Comparison of ENCODE assay signal across 8 cellular contexts in genomic region chr17:48636177-48637018, GRCh38. TPM values are rescaled to one million over a fixed set of nuclear protein-coding genes. Genes with fewer than 3 reads are reported as not detected.
DNase-seq lines count a peak whose midpoint lies in the region; ATAC-seq and TF ChIP-seq lines count a peak whose summit lies in the region.

No MANE protein-coding gene starts in this region.

- DNase-seq in COLO829 (ENCODE audit: low spot score) (peak; percentile 78), OCI-LY7 (ENCODE audit: low spot score) (peak; percentile 80), heart left ventricle (peak in 4 of 5 donors; percentile 33 to 58 (median 54)), spleen (peak; percentile 84), posterior vena cava (ENCODE audit: low spot score) (no peak)
- DNase-seq in activated T-helper 2 cell treated with anti-CD3 and anti-CD28 coated beads, Interferon-gamma antibody, Interleukin-2, Interleukin-4, amounts not matched to agents 10 μg/mL and 5 μg/mL and 100 μg/mL, durations not matched to agents 14 hours and 24 hours and 36 hours (ENCODE audit: low spot score) = peak; percentile 63

- 3 to 4% (median 4%) methylated on average over 25 to 39 of the region's 39 CpGs for WGBS in heart left ventricle, 4 donors
- WGBS in spleen, 5 donors = 4 to 11% (median 7%) methylated on average over 28 to 39 of the region's 39 CpGs

- H2AFZ ChIP-seq in OCI-LY7 (ENCODE audit: low read length) = no peak overlapping the region

- peaks cover 91% of the 10 kb centered on the region for H3K27me3 Mint-ChIP-seq in activated T-helper 2 cell treated with anti-CD3 and anti-CD28 coated beads, Interferon-gamma antibody, Interleukin-2, Interleukin-4, amounts not matched to agents 10 μg/mL and 5 μg/mL and 100 μg/mL, durations not matched to agents 14 hours and 24 hours and 36 hours (ENCODE audit: low read depth)

- no peaks in the 10 kb centered on the region for H3K79me2 ChIP-seq in OCI-LY7 (ENCODE audit: insufficient read depth, low read depth, low read length)

- CTCF ChIA-PET in OCI-LY7 (lab: Charles Lee; ENCODE audit: unreplicated experiment) = interaction anchor here (0.6 to 1.0 kb wide), 2 partner anchors 13 to 31 kb away, joined by 3 read pairs; partner anchors contain the start of gene HOXB6

- no TSS peak for BruUV-seq in OCI-LY7 (replicated peaks; lab: Mats Ljungman, UMichigan)

- no peaks in the 10 kb centered on the region for H4K20me1 ChIP-seq in OCI-LY7 (ENCODE audit: insufficient read depth, low read length)

- TF ChIP-seq POLR2A in heart left ventricle (IDR thresholded peaks at IDR 0.05) (no peak), spleen (IDR thresholded peaks at IDR 0.05) (no peak)

- H3K4me2 ChIP-seq in OCI-LY7 (ENCODE audit: low read length) = no peak overlapping the region

- H3K27me3 ChIP-seq in heart left ventricle (peaks cover 78 to 100% (median 97%) of the 10 kb centered on the region in 9 donors), spleen (replicated peaks in 1 of 7) (peaks cover 20 to 100% (median 97%) of the 10 kb centered on the region in 7 donors)

- no peaks in the 10 kb centered on the region for H3K9me3 Mint-ChIP-seq in activated T-helper 2 cell treated with anti-CD3 and anti-CD28 coated beads, Interferon-gamma antibody, Interleukin-2, Interleukin-4, amounts not matched to agents 10 μg/mL and 5 μg/mL and 100 μg/mL, durations not matched to agents 14 hours and 24 hours and 36 hours

- ATAC-seq in HG02852 (IDR thresholded peaks at IDR 0.05; ENCODE audit: unreplicated experiment) (peak; percentile 50), heart left ventricle (peak in 2 of 4 donors; percentile 59 to 60), HG03039 (IDR thresholded peaks at IDR 0.05; ENCODE audit: unreplicated experiment) (no peak)

- H3K9me3 ChIP-seq in OCI-LY7 (ENCODE audit: low read length) (no peaks in the 10 kb centered on the region), heart left ventricle (no peaks in the 10 kb centered on the region), spleen (no peaks in the 10 kb centered on the region)

- no peaks in the 10 kb centered on the region for H3K9me2 ChIP-seq in OCI-LY7 (ENCODE audit: insufficient read depth, low read length)

- TF ChIP-seq CTCF in OCI-LY7 (conservative IDR thresholded peaks at IDR 0.05; ENCODE audit: low read length) (peak; percentile 82), heart left ventricle (IDR thresholded peaks at IDR 0.05) (peak; percentile 15 to 55 (median 32)), spleen (IDR thresholded peaks at IDR 0.05 in 8 of 11, conservative IDR thresholded peaks at IDR 0.05 in 3 of 11) (peak in 5 of 11 experiments; percentile 50 to 65 (median 53))

- POLR2A ChIA-PET in OCI-LY7 (lab: Charles Lee) = interaction anchor here (0.6 kb wide), 2 partner anchors 357 to 1661 kb away, joined by 3 read pairs; no protein-coding TSS in a partner anchor

- H3K27ac Mint-ChIP-seq in activated T-helper 2 cell treated with anti-CD3 and anti-CD28 coated beads, Interferon-gamma antibody, Interleukin-2, Interleukin-4, amounts not matched to agents 10 μg/mL and 5 μg/mL and 100 μg/mL, durations not matched to agents 14 hours and 24 hours and 36 hours = no peak overlapping the region

- H3K36me3 ChIP-seq in OCI-LY7 (ENCODE audit: insufficient read depth, low read length) (no peaks in the 10 kb centered on the region), heart left ventricle (no peaks in the 10 kb centered on the region), spleen (no peaks in the 10 kb centered on the region)

- H3K27ac ChIP-seq in OCI-LY7 (ENCODE audit: low read depth, low read length, poor library complexity, severe bottlenecking) (no peak overlapping the region), heart left ventricle (no peak overlapping the region), spleen (no peak overlapping the region)

- no peak overlapping the region for H3K4me3 ChIP-seq in OCI-LY7 (ENCODE audit: low read depth, low read length, poor library complexity, severe bottlenecking)
- no peak overlapping the region for H3K4me3 ChIP-seq in heart left ventricle
- H3K4me3 ChIP-seq in spleen = peak overlapping the region in 1 of 8 donors; percentile 13

- no peak overlapping the region for H3K4me3 Mint-ChIP-seq in activated T-helper 2 cell treated with anti-CD3 and anti-CD28 coated beads, Interferon-gamma antibody, Interleukin-2, Interleukin-4, amounts not matched to agents 10 μg/mL and 5 μg/mL and 100 μg/mL, durations not matched to agents 14 hours and 24 hours and 36 hours (ENCODE audit: low read depth)

- H3K36me3 Mint-ChIP-seq in activated T-helper 2 cell treated with anti-CD3 and anti-CD28 coated beads, Interferon-gamma antibody, Interleukin-2, Interleukin-4, amounts not matched to agents 10 μg/mL and 5 μg/mL and 100 μg/mL, durations not matched to agents 14 hours and 24 hours and 36 hours (ENCODE audit: low read depth) = no peaks in the 10 kb centered on the region

- intact Hi-C loops in OCI-LY7 (cut with micrococcal nuclease; ENCODE audit: unreplicated experiment) (no loop called here), heart left ventricle (cut with DNase I) (no loop called here), spleen (cut with DNase I; ENCODE audit: low total_unique reads) (no loop called here), posterior vena cava (cut with DNase I) (no loop called here)
- intact Hi-C loops in activated T-helper 2 cell treated with anti-CD3 and anti-CD28 coated beads, Interferon-gamma antibody, Interleukin-2, Interleukin-4, amounts not matched to agents 10 μg/mL and 5 μg/mL and 100 μg/mL, durations not matched to agents 14 hours and 24 hours and 36 hours (cut with micrococcal nuclease) = no loop called here

- no peaks in the 10 kb centered on the region for H3K4me1 ChIP-seq in OCI-LY7 (ENCODE audit: insufficient read depth, low read length, poor library complexity, severe bottlenecking)
- peaks cover 0 to 14% (median 2%) of the 10 kb centered on the region in 12 donors for H3K4me1 ChIP-seq in heart left ventricle
- peaks cover 3 to 25% (median 7%) of the 10 kb centered on the region in 6 donors for H3K4me1 ChIP-seq in spleen

- peaks cover 8% of the 10 kb centered on the region for H3K4me1 Mint-ChIP-seq in activated T-helper 2 cell treated with anti-CD3 and anti-CD28 coated beads, Interferon-gamma antibody, Interleukin-2, Interleukin-4, amounts not matched to agents 10 μg/mL and 5 μg/mL and 100 μg/mL, durations not matched to agents 14 hours and 24 hours and 36 hours (ENCODE audit: low read depth)

RNA-seq across cellular contexts. Expression of gene HOXB9, which starts 10.2 kb away (rescaled TPM):
- total RNA-seq in OCI-LY7 (2014; rRNA removed; shearing (Covaris generic)) = not detected in 2 replicates
- total RNA-seq in OCI-LY7 (2022) = not detected in 2 replicates
- 0.16 TPM in 2 replicates for total RNA-seq in activated T-helper 2 cell treated with anti-CD3 and anti-CD28 coated beads, Interferon-gamma antibody, Interleukin-2, Interleukin-4, amounts not matched to agents 10 μg/mL and 5 μg/mL and 100 μg/mL, durations not matched to agents 14 hours and 24 hours and 36 hours
- total RNA-seq in heart left ventricle = not detected
- not detected for polyA plus RNA-seq in heart left ventricle
- under 1 TPM in 2 of 7 donors, not detected in 5; 0.30 to 0.42 TPM for total RNA-seq in spleen
- under 1 TPM; 0.10 to 0.50 (median 0.50) TPM for polyA plus RNA-seq in spleen
- total RNA-seq in posterior vena cava = under 1 TPM in 1 of 2 donors, not detected in 1; 0.24 TPM

RNA-seq across cellular contexts. Expression of gene HOXB8, which starts 21.3 kb away (rescaled TPM):
- total RNA-seq in OCI-LY7 (2014; rRNA removed; shearing (Covaris generic)) = not detected in 2 replicates
- not detected in 2 replicates for total RNA-seq in OCI-LY7 (2022)
- not detected in 2 replicates for total RNA-seq in activated T-helper 2 cell treated with anti-CD3 and anti-CD28 coated beads, Interferon-gamma antibody, Interleukin-2, Interleukin-4, amounts not matched to agents 10 μg/mL and 5 μg/mL and 100 μg/mL, durations not matched to agents 14 hours and 24 hours and 36 hours
- total RNA-seq in heart left ventricle = not detected
- not detected for polyA plus RNA-seq in heart left ventricle
- total RNA-seq in spleen = not detected
- polyA plus RNA-seq in spleen = under 1 TPM in 2 of 3 donors, not detected in 1; 0.07 to 0.14 TPM
- total RNA-seq in posterior vena cava = under 1 TPM; 0.19 to 0.93 TPM

RNA-seq across cellular contexts. Expression of gene HOXB7, which starts 25.6 kb away (rescaled TPM):
- 6.3 and 9.2 TPM in 2 replicates for total RNA-seq in OCI-LY7 (2014; rRNA removed; shearing (Covaris generic))
- total RNA-seq in OCI-LY7 (2022) = 16.3 and 17.0 TPM in 2 replicates
- total RNA-seq in activated T-helper 2 cell treated with anti-CD3 and anti-CD28 coated beads, Interferon-gamma antibody, Interleukin-2, Interleukin-4, amounts not matched to agents 10 μg/mL and 5 μg/mL and 100 μg/mL, durations not matched to agents 14 hours and 24 hours and 36 hours = 0.39 and 0.64 TPM in 2 replicates
- total RNA-seq in heart left ventricle = under 1 TPM in 4 of 9 donors, not detected in 5; 0.25 to 0.88 (median 0.55) TPM
- under 1 TPM; 0.12 to 0.46 TPM for polyA plus RNA-seq in heart left ventricle
- 1 to 10 TPM; 1.3 to 3.5 (median 2.7) TPM for total RNA-seq in spleen
- 1 to 10 TPM; 3.2 to 7.5 (median 3.3) TPM for polyA plus RNA-seq in spleen
- total RNA-seq in posterior vena cava = 10 to 100 TPM in 1 of 2 donors, 1 to 10 TPM in 1; 8.0 to 11.1 TPM

RNA-seq across cellular contexts. Expression of gene HOXB6, which starts 31.6 kb away (rescaled TPM):
- total RNA-seq in OCI-LY7 (2014; rRNA removed; shearing (Covaris generic)) = 0.41 TPM in 1 of 2 replicates, not detected in the other
- not detected in 2 replicates for total RNA-seq in OCI-LY7 (2022)
- total RNA-seq in activated T-helper 2 cell treated with anti-CD3 and anti-CD28 coated beads, Interferon-gamma antibody, Interleukin-2, Interleukin-4, amounts not matched to agents 10 μg/mL and 5 μg/mL and 100 μg/mL, durations not matched to agents 14 hours and 24 hours and 36 hours = 0.52 and 0.62 TPM in 2 replicates
- total RNA-seq in heart left ventricle = 1 to 10 TPM in 2 of 9 donors, under 1 TPM in 6, not detected in 1; 0.30 to 2.0 (median 0.62) TPM
- polyA plus RNA-seq in heart left ventricle = under 1 TPM; 0.38 to 0.57 TPM
- 1 to 10 TPM; 1.2 to 4.5 (median 3.3) TPM for total RNA-seq in spleen
- 1 to 10 TPM; 1.7 to 3.4 (median 2.1) TPM for polyA plus RNA-seq in spleen
- 1 to 10 TPM; 3.9 to 6.7 TPM for total RNA-seq in posterior vena cava

RNA-seq across cellular contexts. Expression of gene HOXB5, which starts 42.8 kb away (rescaled TPM):
- total RNA-seq in OCI-LY7 (2014; rRNA removed; shearing (Covaris generic)) = not detected in 2 replicates
- total RNA-seq in OCI-LY7 (2022) (not detected in 2 replicates), heart left ventricle (1 to 10 TPM in 1 of 9 donors, under 1 TPM in 2, not detected in 6; 0.17 to 1.0 (median 0.35) TPM), spleen (1 to 10 TPM in 3 of 7 donors, under 1 TPM in 4; 0.43 to 2.6 (median 0.67) TPM), posterior vena cava (1 to 10 TPM; 1.1 to 2.8 TPM)
- total RNA-seq in activated T-helper 2 cell treated with anti-CD3 and anti-CD28 coated beads, Interferon-gamma antibody, Interleukin-2, Interleukin-4, amounts not matched to agents 10 μg/mL and 5 μg/mL and 100 μg/mL, durations not matched to agents 14 hours and 24 hours and 36 hours = not detected in 2 replicates
- polyA plus RNA-seq in heart left ventricle (under 1 TPM; 0.04 to 0.08 TPM), spleen (1 to 10 TPM in 2 of 3 donors, under 1 TPM in 1; 0.91 to 1.5 (median 1.3) TPM)
